In genomic region chr7:87608443-87608842, GRCh38 we compare ENCODE assay signal across 25 cellular contexts.
"Had no signal": no experiment of that assay in that cellular context is flagged by ENCODE, and none has a peak within 500 bp of the region (broad histone marks: within the 10 kb centered on the region; RNA-seq: fewer than 3 reads in every experiment).

No MANE protein-coding gene starts in this region.

- H3K27me3 ChIP-seq: vagina had no signal

- H3K4me3 ChIP-seq: esophagus squamous epithelium, left lung, skin epidermis, stomach, vagina had no signal

- H3K4me3 Mint-ChIP-seq: activated naive CD8-positive, alpha-beta T cell; activated T-cell treated with anti-CD3 and anti-CD28 coated beads, Interleukin-2, amount 50 U/mL, for 72 hours; central memory CD8-positive, alpha-beta T cell; dendritic cell treated with granulocyte-macrophage colony-stimulating factor and Interleukin-4, amounts not matched to agents 40 ng/mL and 50 ng/mL, for 4 days; immature natural killer cell; naive B cell; neural crest cell had no signal

- DNase-seq: activated CD4-positive, alpha-beta T cell treated with anti-CD3 and anti-CD28 coated beads for 1 hour; activated CD8-positive, alpha-beta memory T cell treated with anti-CD3 and anti-CD28 coated beads for 24 hours; activated CD8-positive, alpha-beta memory T cell treated with anti-CD3 and anti-CD28 coated beads, Interleukin-2, amount 50 U/mL, for 48 hours; activated gamma-delta T cell treated with Interleukin-2 at 50 U/mL for 16 hours; activated T-cell treated with anti-CD3 and anti-CD28 coated beads, Interleukin-2, amount 50 U/mL, for 72 hours; amniotic stem cell; effector memory CD4-positive, alpha-beta T cell; esophagus squamous epithelium; immature natural killer cell; left lung; naive B cell; right cardiac atrium; stimulated activated CD4-positive, alpha-beta T cell treated with anti-CD3 and anti-CD28 coated beads, Interleukin-15, amount 100 ng/mL, for 24 hours; stimulated activated CD4-positive, alpha-beta T cell treated with anti-CD3 and anti-CD28 coated beads, Interleukin-2, amount 100 ng/mL, for 48 hours; stomach; T-helper 2 cell; trophoblast cell; WERI-Rb-1 had no signal

- ATAC-seq: activated T-cell treated with anti-CD3 and anti-CD28 coated beads, Interleukin-2, amount 50 U/mL, for 72 hours; left lung; right cardiac atrium had no signal

- H3K9me3 Mint-ChIP-seq: activated T-cell treated with anti-CD3 and anti-CD28 coated beads, Interleukin-2, amount 50 U/mL, for 72 hours; central memory CD8-positive, alpha-beta T cell; dendritic cell treated with granulocyte-macrophage colony-stimulating factor and Interleukin-4, amounts not matched to agents 40 ng/mL and 50 ng/mL, for 4 days; immature natural killer cell; naive B cell; neural crest cell had no signal

- H3K9me3 ChIP-seq: esophagus squamous epithelium, left lung, stomach, vagina had no signal

- H3K36me3 Mint-ChIP-seq: activated naive CD8-positive, alpha-beta T cell; naive B cell had no signal

- H3K27ac ChIP-seq: esophagus squamous epithelium, left lung, skin epidermis, stomach, vagina, WERI-Rb-1 had no signal

- H3K4me1 ChIP-seq: esophagus squamous epithelium, left lung, stomach, vagina had no signal

- H3K27ac Mint-ChIP-seq: activated naive CD8-positive, alpha-beta T cell; activated T-cell treated with anti-CD3 and anti-CD28 coated beads, Interleukin-2, amount 50 U/mL, for 72 hours; dendritic cell treated with granulocyte-macrophage colony-stimulating factor and Interleukin-4, amounts not matched to agents 40 ng/mL and 50 ng/mL, for 4 days; immature natural killer cell; naive B cell; progenitor cell of endocrine pancreas had no signal

- H3K27me3 Mint-ChIP-seq: activated naive CD8-positive, alpha-beta T cell had no signal

- H3K4me1 Mint-ChIP-seq: central memory CD8-positive, alpha-beta T cell; immature natural killer cell; naive B cell; neural crest cell had no signal

- H3K36me3 ChIP-seq: esophagus squamous epithelium, left lung, stomach, vagina, WERI-Rb-1 had no signal
